In genomic region chrX:12974217-12974796, GRCh38 we compare ENCODE assay signal across 8 cellular contexts. TPM values are rescaled to one million over a fixed set of nuclear protein-coding genes. Genes with fewer than 3 reads are reported as not detected.
DNase-seq lines count a peak whose midpoint lies in the region; ATAC-seq, FAIRE-seq and TF ChIP-seq lines count a peak whose summit lies in the region.

No MANE protein-coding gene starts in this region.

- FAIRE-seq in astrocyte (lab: Jason Lieb, UNC), result peak; percentile 67

- H3K36me3 Mint-ChIP-seq in astrocyte (ENCODE audit: low read depth, unreplicated experiment), result peaks cover 11% of the 10 kb centered on the region

- peaks cover 43% of the 10 kb centered on the region for H3K79me2 ChIP-seq in astrocyte (ENCODE audit: insufficient read depth, low read length)

- peak overlapping the region; percentile 62 for H3K4me3 ChIP-seq in A673 (ENCODE audit: low read depth, low read length, poor library complexity, severe bottlenecking)
- H3K4me3 ChIP-seq in astrocyte (ENCODE audit: insufficient read depth, low read depth, low read length), result peak overlapping the region; percentile 90
- peak overlapping the region; percentile 73 for H3K4me3 ChIP-seq in psoas muscle

- TF ChIP-seq CTCF in A673 (conservative IDR thresholded peaks at IDR 0.05; ENCODE audit: low read depth, low read length), result no peak
- no peak for TF ChIP-seq CTCF in astrocyte (IDR thresholded peaks at IDR 0.05; ENCODE audit: insufficient read depth, low read depth, low read length)
- TF ChIP-seq CTCF in psoas muscle (IDR thresholded peaks at IDR 0.05), result no peak

- H3K9me3 ChIP-seq in A673 (ENCODE audit: low read depth, low read length, poor library complexity, severe bottlenecking) (no peaks in the 10 kb centered on the region), astrocyte (ENCODE audit: insufficient read depth, low read depth, low read length) (no peaks in the 10 kb centered on the region), psoas muscle (no peaks in the 10 kb centered on the region)

- H3K36me3 ChIP-seq in A673 (ENCODE audit: insufficient read depth, low read length, poor library complexity, severe bottlenecking) (peaks cover 6% of the 10 kb centered on the region), astrocyte (ENCODE audit: insufficient read depth, low read length) (peaks cover 4% of the 10 kb centered on the region), psoas muscle (ENCODE audit: insufficient read depth in 1 of 2, low read depth in 1 of 2) (no peaks in the 10 kb centered on the region)

- CTCF ChIA-PET in A673 (lab: Charles Lee), result interaction anchor here (1.1 kb wide), 1 partner anchor 27 kb away, joined by 3 read pairs; no protein-coding TSS in a partner anchor

- POLR2A ChIA-PET in A673 (lab: Charles Lee; ENCODE audit: low non-redundant PET), result no interaction called here

- 8 to 21% (median 18%) methylated on average over 14 of the region's 14 CpGs for WGBS in psoas muscle, 3 donors

- H3K27ac ChIP-seq in A673 (ENCODE audit: low read depth, low read length, poor library complexity, severe bottlenecking) (peak overlapping the region; percentile 60), astrocyte (ENCODE audit: low read depth, low read length) (peak overlapping the region; percentile 94), psoas muscle (peak overlapping the region; percentile 80)

- no peak overlapping the region for H2AFZ ChIP-seq in astrocyte (ENCODE audit: low read depth, low read length)

- intact Hi-C loops in A673 (cut with micrococcal nuclease; ENCODE audit: unreplicated experiment) (loop anchor here (10.0 kb wide), 2 partner anchors 250 to 670 kb away; no protein-coding TSS in a partner anchor), psoas muscle (cut with DNase I) (no loop called here)

- H3K27me3 ChIP-seq in A673 (replicated peaks; ENCODE audit: insufficient read depth, low read depth, low read length, poor library complexity) (no peaks in the 10 kb centered on the region), astrocyte (ENCODE audit: insufficient read depth, low read length) (no peaks in the 10 kb centered on the region), psoas muscle (ENCODE audit: insufficient read depth in 3 of 3, low read length in 2 of 3) (peaks cover 0 to 36% (median 0%) of the 10 kb centered on the region in 3 donors)

- H4K20me1 ChIP-seq in astrocyte (ENCODE audit: insufficient read depth, low read length), result peaks cover 13% of the 10 kb centered on the region

- peak overlapping the region; percentile 95 for H3K4me2 ChIP-seq in astrocyte (ENCODE audit: low read length)

- ATAC-seq in psoas muscle (peak in 3 of 4 donors; percentile 42 to 61 (median 54)), HG03108 (IDR thresholded peaks at IDR 0.05; ENCODE audit: unreplicated experiment) (no peak)

- DNase-seq in A673 (ENCODE audit: low spot score), result peak; percentile 28
- peak; percentile 70 for DNase-seq in GOT3 (lab: John Stamatoyannopoulos, UW)
- peak; percentile 84 for DNase-seq in RPMI8226
- peak; percentile 57 for DNase-seq in astrocyte (ENCODE audit: low read depth)
- peak; percentile 57 for DNase-seq in hepatic stellate cell (ENCODE audit: low spot score)
- peak; percentile 66 to 76 for DNase-seq in psoas muscle
- DNase-seq in foreskin melanocyte, result no peak

- peaks cover 6% of the 10 kb centered on the region for H3K4me1 ChIP-seq in A673 (ENCODE audit: insufficient read depth, low read length, poor library complexity, severe bottlenecking)
- peaks cover 34% of the 10 kb centered on the region for H3K4me1 ChIP-seq in astrocyte (ENCODE audit: insufficient read depth, low read length)
- H3K4me1 ChIP-seq in psoas muscle, result no peaks in the 10 kb centered on the region

- BruUV-seq in A673 (replicated peaks; lab: Mats Ljungman, UMichigan), result no TSS peak

- H3K4me3 Mint-ChIP-seq in astrocyte (ENCODE audit: unreplicated experiment), result peak overlapping the region; percentile 93

- H3K27me3 Mint-ChIP-seq in astrocyte (ENCODE audit: low read depth, unreplicated experiment), result no peaks in the 10 kb centered on the region

- H3K27ac Mint-ChIP-seq in astrocyte (ENCODE audit: unreplicated experiment), result peak overlapping the region; percentile 99

- H3K4me1 Mint-ChIP-seq in astrocyte (ENCODE audit: low read depth, unreplicated experiment), result peaks cover 5% of the 10 kb centered on the region

- peak overlapping the region; percentile 100 for H3K9ac ChIP-seq in astrocyte (ENCODE audit: low read length)

- H3K9me3 Mint-ChIP-seq in astrocyte (ENCODE audit: unreplicated experiment), result no peaks in the 10 kb centered on the region

RNA-seq across cellular contexts. Expression of gene TMSB4X, which starts 0.6 kb away (rescaled TPM):
- total RNA-seq in A673 (2021) (975 and 1,093 TPM in 2 replicates), astrocyte (3,722 and 4,388 TPM in 2 replicates), psoas muscle (100 to 1,000 TPM; 382 to 731 (median 461) TPM)
- polyA plus RNA-seq in psoas muscle, result 1,000 to 10,000 TPM in 1 of 3 donors, 100 to 1,000 TPM in 2; 534 to 1,148 (median 724) TPM
